ENCODE assay signal across 11 cellular contexts in genomic region chr1:116122955-116123757, GRCh38. TPM values are rescaled to one million over a fixed set of nuclear protein-coding genes. Genes with fewer than 3 reads are reported as not detected.
DNase-seq lines count a peak whose midpoint lies in the region; ATAC-seq and TF ChIP-seq lines count a peak whose summit lies in the region.
"Had no signal": no experiment of that assay in that cellular context is flagged by ENCODE, and none has a peak within 500 bp of the region (broad histone marks: within the 10 kb centered on the region; RNA-seq: fewer than 3 reads in every experiment).

No MANE protein-coding gene starts in this region.

- no CpG with 5 or more reads among the region's 8 CpGs for WGBS in neuronal stem cell (ENCODE audit: extremely low coverage in 2 of 2, insufficient read length in 2 of 2, insufficient replicate concordance in 1 of 2), 2 donors

- H4K91ac ChIP-seq in neuronal stem cell (ENCODE audit: low read depth, low read length, poor library complexity) = no peak overlapping the region

- no peak overlapping the region for H2AK5ac ChIP-seq in neuronal stem cell (ENCODE audit: low read depth, low read length)

- no peaks in the 10 kb centered on the region for H3K9me3 ChIP-seq in mucosa of rectum (ENCODE audit: control insufficient read depth in 2 of 2, low read length in 2 of 2)
- no peaks in the 10 kb centered on the region for H3K9me3 ChIP-seq in neuronal stem cell (replicated peaks in 1 of 2; ENCODE audit: control insufficient read depth in 2 of 2, insufficient read depth in 1 of 2, low read depth in 1 of 2, low read length in 2 of 2)

- no peak overlapping the region for H2BK15ac ChIP-seq in neuronal stem cell (ENCODE audit: low read length)

- H3K27ac ChIP-seq in mucosa of rectum (ENCODE audit: low read depth in 2 of 2, low read length in 2 of 2) = peak overlapping the region; percentile 94 to 98
- no peak overlapping the region for H3K27ac ChIP-seq in neuronal stem cell (replicated peaks; ENCODE audit: low read length)

- H3K23ac ChIP-seq in neuronal stem cell (ENCODE audit: low read depth, low read length, poor library complexity) = no peak overlapping the region

- H3K27ac Mint-ChIP-seq in activated T-cell treated with anti-CD3 and anti-CD28 coated beads, Interleukin-2, amount 50 U/mL, for 72 hours = no peak overlapping the region
- H3K27ac Mint-ChIP-seq: activated T-cell treated with anti-CD3 and anti-CD28 coated beads, Interleukin-2, amount 50 U/mL, for 24 hours; T-cell had no signal

- peak; percentile 94 for DNase-seq in AG20443 (ENCODE audit: low spot score)
- DNase-seq in LHCN-M2 (ENCODE audit: low read depth) = peak; percentile 86
- DNase-seq in epithelial cell of esophagus (ENCODE audit: low read depth) = peak; percentile 69
- DNase-seq in activated T-cell treated with anti-CD3 and anti-CD28 coated beads, Interleukin-2, amount 50 U/mL, for 1 hour = no peak
- no peak for DNase-seq in SW 1271 (lab: John Stamatoyannopoulos, UW)
- no peak for DNase-seq in activated T-cell treated with anti-CD3 and anti-CD28 coated beads, Interleukin-2, amount 50 U/mL, for 72 hours
- no peak for DNase-seq in neuronal stem cell (ENCODE audit: low spot score)
- DNase-seq: activated T-cell treated with anti-CD3 and anti-CD28 coated beads, Interleukin-2, amount 50 U/mL, for 24 hours; NCI-H2081; T-cell had no signal

- H2BK5ac ChIP-seq in neuronal stem cell (ENCODE audit: low read length) = no peak overlapping the region

- no peaks in the 10 kb centered on the region for H3K9me3 Mint-ChIP-seq in activated T-cell treated with anti-CD3 and anti-CD28 coated beads, Interleukin-2, amount 50 U/mL, for 72 hours
- H3K9me3 Mint-ChIP-seq: activated T-cell treated with anti-CD3 and anti-CD28 coated beads, Interleukin-2, amount 50 U/mL, for 24 hours; T-cell had no signal

- H3K4me3 ChIP-seq in epithelial cell of esophagus (ENCODE audit: low read length) = no peak overlapping the region
- H3K4me3 ChIP-seq in mucosa of rectum (ENCODE audit: low read length in 2 of 2) = peak overlapping the region; percentile 59 to 62
- no peak overlapping the region for H3K4me3 ChIP-seq in neuronal stem cell (ENCODE audit: low read length in 2 of 2)

- peaks cover 27% of the 10 kb centered on the region for H3K4me1 Mint-ChIP-seq in activated T-cell treated with anti-CD3 and anti-CD28 coated beads, Interleukin-2, amount 50 U/mL, for 72 hours (ENCODE audit: low read depth)

- H2BK120ac ChIP-seq in neuronal stem cell (ENCODE audit: low read depth, low read length) = no peak overlapping the region

- H3K4me2 ChIP-seq in neuronal stem cell (ENCODE audit: insufficient read depth, low read length, poor library complexity, severe bottlenecking) = no peak overlapping the region

- no peaks in the 10 kb centered on the region for H3K36me3 Mint-ChIP-seq in activated T-cell treated with anti-CD3 and anti-CD28 coated beads, Interleukin-2, amount 50 U/mL, for 72 hours (ENCODE audit: insufficient read depth in 2 of 2)
- H3K36me3 Mint-ChIP-seq: T-cell had no signal

- no peak overlapping the region for H4K8ac ChIP-seq in neuronal stem cell (ENCODE audit: low read depth, low read length)

- H2AFZ ChIP-seq in neuronal stem cell (ENCODE audit: low read length) = no peak overlapping the region

- no peak overlapping the region for H2BK12ac ChIP-seq in neuronal stem cell (ENCODE audit: low read length)

- H3K27me3 Mint-ChIP-seq in activated T-cell treated with anti-CD3 and anti-CD28 coated beads, Interleukin-2, amount 50 U/mL, for 72 hours (ENCODE audit: low read depth) = peaks cover 36% of the 10 kb centered on the region

- no peaks in the 10 kb centered on the region for H3K79me1 ChIP-seq in neuronal stem cell (ENCODE audit: low read depth, low read length)

- no peak overlapping the region for H3K14ac ChIP-seq in neuronal stem cell (ENCODE audit: low read length)

- no peak overlapping the region for H3K4me3 Mint-ChIP-seq in activated T-cell treated with anti-CD3 and anti-CD28 coated beads, Interleukin-2, amount 50 U/mL, for 72 hours
- H3K4me3 Mint-ChIP-seq: activated T-cell treated with anti-CD3 and anti-CD28 coated beads, Interleukin-2, amount 50 U/mL, for 24 hours; T-cell had no signal

- H3K27me3 ChIP-seq in mucosa of rectum (ENCODE audit: control insufficient read depth in 2 of 2, insufficient read depth in 2 of 2, low read length in 2 of 2) = no peaks in the 10 kb centered on the region
- no peaks in the 10 kb centered on the region for H3K27me3 ChIP-seq in neuronal stem cell (ENCODE audit: control insufficient read depth in 3 of 3, insufficient read depth in 3 of 3, low read depth in 1 of 3, low read length in 3 of 3)

- ATAC-seq in activated T-cell treated with anti-CD3 and anti-CD28 coated beads, Interleukin-2, amount 50 U/mL, for 72 hours (replicated peaks in 1 of 2) = no peak
- ATAC-seq: T-cell had no signal

- H3K4me1 ChIP-seq in mucosa of rectum (ENCODE audit: control insufficient read depth in 2 of 2, insufficient read depth in 2 of 2, low read length in 2 of 2) (peaks cover 7 to 19% of the 10 kb centered on the region in 2 donors), neuronal stem cell (ENCODE audit: control insufficient read depth in 2 of 2, insufficient read depth in 1 of 2, low read depth in 1 of 2, low read length in 2 of 2) (no peaks in the 10 kb centered on the region)

- no peak for TF ChIP-seq CTCF in epithelial cell of esophagus (IDR thresholded peaks at IDR 0.05; ENCODE audit: insufficient read depth, low read depth, low read length, missing control alignments)

- H3K9ac ChIP-seq in mucosa of rectum (ENCODE audit: low read depth in 1 of 2, low read length in 2 of 2) = peak overlapping the region; percentile 54 to 72
- H3K9ac ChIP-seq in neuronal stem cell (ENCODE audit: low read depth, low read length, poor library complexity) = no peak overlapping the region

- H3K36me3 ChIP-seq in mucosa of rectum (ENCODE audit: control insufficient read depth in 2 of 2, insufficient read depth in 2 of 2, low read length in 2 of 2) (no peaks in the 10 kb centered on the region), neuronal stem cell (replicated peaks in 1 of 2; ENCODE audit: control insufficient read depth in 2 of 2, insufficient read depth in 2 of 2, low read length in 2 of 2) (no peaks in the 10 kb centered on the region)

- H3K4ac ChIP-seq in neuronal stem cell (ENCODE audit: low read length) = no peak overlapping the region

- no peak overlapping the region for H3K18ac ChIP-seq in neuronal stem cell (ENCODE audit: low read length)

RNA-seq across cellular contexts. Expression of gene MAB21L3, which starts 12.0 kb away (rescaled TPM):
- 0.06 TPM in 1 of 2 replicates, not detected in the other for total RNA-seq in LHCN-M2 (2014; rRNA removed)
- polyA plus RNA-seq in LHCN-M2 (2012) = 0.04 TPM
- under 1 TPM in 1 of 2 donors, not detected in 1; 0.14 TPM for total RNA-seq in activated T-cell treated with anti-CD3 and anti-CD28 coated beads, Interleukin-2, amount 50 U/mL, for 72 hours
- not detected for polyA plus RNA-seq in neuronal stem cell (2013, experiment 1 of 2)
- polyA plus RNA-seq in neuronal stem cell (2013, experiment 2 of 2) = not detected
- total RNA-seq: T-cell had no signal

Comparison
In these comparisons a context has a peak if more than half of its experiments do, and no peak if none do; other contexts are left out.
1. DNase-seq: peak in AG20443 (single experiment), LHCN-M2 (single experiment) and epithelial cell of esophagus (single experiment); none in activated T-cell treated with anti-CD3 and anti-CD28 coated beads, Interleukin-2, amount 50 U/mL, for 1 hour (single experiment), SW 1271 (0 of 2), activated T-cell treated with anti-CD3 and anti-CD28 coated beads, Interleukin-2, amount 50 U/mL, for 72 hours (0 of 2) and neuronal stem cell (single experiment).
2. H3K4me3 ChIP-seq: peak in mucosa of rectum (2 of 2); none in epithelial cell of esophagus (single experiment) and neuronal stem cell (0 of 2).